In the genomic region with DNA sequence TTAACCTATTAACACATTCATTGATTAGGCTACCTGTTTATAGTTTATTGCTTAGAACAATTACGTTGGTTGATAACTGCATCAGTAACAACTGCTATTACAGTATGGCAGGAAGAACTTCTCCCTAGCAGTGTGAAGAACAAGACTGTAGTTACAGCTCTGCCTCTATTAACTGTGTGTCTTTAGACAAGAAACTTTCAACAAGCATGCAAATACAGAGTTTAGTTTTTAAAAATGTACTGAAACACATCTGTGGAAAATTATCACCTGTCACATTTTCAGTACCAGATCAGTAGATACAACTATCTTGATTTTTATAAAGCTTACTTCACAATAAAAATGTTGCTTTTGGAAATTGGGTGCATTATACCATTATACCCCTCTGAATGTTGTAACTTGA, we compare ENCODE assay signal across 18 cellular contexts. TPM values are rescaled to one million over a fixed set of nuclear protein-coding genes. Genes with fewer than 3 reads are reported as not detected.
A peak's percentile ranks its signal among the peaks of the same experiment; 100 is the strongest.
DNase-seq lines count a peak whose midpoint lies in the region; ATAC-seq and TF ChIP-seq lines count a peak whose summit lies in the region.
"Had no signal": no experiment of that assay in that cellular context is flagged by ENCODE, and none has a peak within 500 bp of the region (broad histone marks: within the 10 kb centered on the region; RNA-seq: fewer than 3 reads in every experiment).

No MANE protein-coding gene starts in this region.

- no peak for TF ChIP-seq POLR2A in gastroesophageal sphincter (IDR thresholded peaks at IDR 0.05)

- H3K27me3 ChIP-seq in GM23248 (replicated peaks; ENCODE audit: insufficient read depth) = no peaks in the 10 kb centered on the region
- H3K27me3 ChIP-seq in gastroesophageal sphincter = no peaks in the 10 kb centered on the region
- H3K27me3 ChIP-seq: breast epithelium had no signal

- H3K4me2 ChIP-seq in GM23248 (ENCODE audit: unreplicated experiment) = peak overlapping the region; percentile 62

- WGBS in GM23248 (ENCODE audit: low coverage in 1 of 2, low lambda C conversion rate in 2 of 2, missing lambda C conversion rate in 2 of 2), 2 experiments = 96 to 100% methylated on average over 1 of the region's 1 CpG
- 78 to 100% methylated on average over 1 of the region's 1 CpG for WGBS in gastroesophageal sphincter (ENCODE audit: low coverage in 1 of 2), 2 donors

- peaks cover 93% of the 10 kb centered on the region for H3F3A ChIP-seq in GM23248 (ENCODE audit: insufficient read depth)

- H2AFZ ChIP-seq in GM23248 = no peak overlapping the region

- peak; percentile 66 for ATAC-seq in GM19043 (IDR thresholded peaks at IDR 0.05; ENCODE audit: low read depth, unreplicated experiment)
- ATAC-seq in HG03103 (IDR thresholded peaks at IDR 0.05; ENCODE audit: low read depth, unreplicated experiment) = peak; percentile 48
- no peak for ATAC-seq in gastroesophageal sphincter
- ATAC-seq: left colon, Panc1, sciatic nerve had no signal

- H3K36me3 ChIP-seq in GM23248 (ENCODE audit: low read depth) = peaks cover 87% of the 10 kb centered on the region
- H3K36me3 ChIP-seq in gastroesophageal sphincter = no peaks in the 10 kb centered on the region
- H3K36me3 ChIP-seq: breast epithelium had no signal

- no peaks in the 10 kb centered on the region for H3K9me2 ChIP-seq in GM23248 (ENCODE audit: insufficient read depth)

- in situ Hi-C loops in GM23248 (cut with MboI) = no loop called here

- H3K27ac ChIP-seq in GM23248 (peak overlapping the region; percentile 13; the same call in 1 of the 2 replicates), gastroesophageal sphincter (no peak overlapping the region)
- H3K27ac ChIP-seq: breast epithelium, HL-60 had no signal

- TF ChIP-seq CTCF in gastroesophageal sphincter (IDR thresholded peaks at IDR 0.05) = no peak

- H3K79me2 ChIP-seq in GM23248 (ENCODE audit: insufficient read depth) = peaks cover 100% of the 10 kb centered on the region

- no peak overlapping the region for H3K9ac ChIP-seq in GM23248

- DNase-seq in GM23248 (no peak), globus pallidus (ENCODE audit: low spot score) (peak; percentile 48), NCI-H1417 treated with DMSO at 0.1 percent for 48 hours (lab: John Stamatoyannopoulos, UW) (no peak), AG08396 (ENCODE audit: low spot score) (no peak), COLO829 (ENCODE audit: low spot score) (no peak)
- DNase-seq: activated effector memory CD4-positive, alpha-beta T cell treated with Interleukin-2 at 50 U/mL for 16 hours; CD4-positive, CD25-positive, alpha-beta regulatory T cell; left colon; MV-4-11; naive B cell; NCI-H226 had no signal

- H3K4me3 ChIP-seq in GM23248 (no peak overlapping the region; the same call in 1 of the 2 replicates), gastroesophageal sphincter (no peak overlapping the region)
- H3K4me3 ChIP-seq: breast epithelium had no signal

- H3K4me1 ChIP-seq in GM23248 (ENCODE audit: insufficient read depth) = peaks cover 85% of the 10 kb centered on the region
- peaks cover 0 to 65% (median 4%) of the 10 kb centered on the region in 3 donors for H3K4me1 ChIP-seq in gastroesophageal sphincter
- H3K4me1 ChIP-seq: breast epithelium had no signal

- no peak for TF ChIP-seq EP300 in gastroesophageal sphincter (IDR thresholded peaks at IDR 0.05)

- H3K9me3 ChIP-seq in GM23248 (ENCODE audit: low read depth) (no peaks in the 10 kb centered on the region), gastroesophageal sphincter (no peaks in the 10 kb centered on the region)
- H3K9me3 ChIP-seq: breast epithelium had no signal

- H4K20me1 ChIP-seq in GM23248 (ENCODE audit: insufficient read depth) = peaks cover 73% of the 10 kb centered on the region; the same call in 1 of the 2 replicates

RNA-seq across cellular contexts. Expression of a gene that starts 22.2 kb away (rescaled TPM):
- total RNA-seq in GM23248 (2014; rRNA removed; shearing (Covaris generic)) = 228 and 243 TPM in 2 replicates
- polyA plus RNA-seq in GM23248 (2016; fragmentation: Nextera tagmentation; extraction: Ambion mirVana) = 147 and 159 TPM in 2 replicates
- total RNA-seq in gastroesophageal sphincter = 100 to 1,000 TPM in 1 of 4 donors, 10 to 100 TPM in 3; 38.4 to 117 (median 59.3) TPM
